Comparison of ENCODE assay signal across 1 cellular context in genomic region chr2:190355968-190356657, GRCh38.
A peak's percentile ranks its signal among the peaks of the same experiment; 100 is the strongest.
TF ChIP-seq lines count a peak whose summit lies in the region.

No MANE protein-coding gene starts in this region.

TF ChIP-seq in HepG2, 621 proteins besides CTCF, POLR2A, EP300 and RAD21 (continued from another document):
- TF ChIP-seq, protein P1, sequence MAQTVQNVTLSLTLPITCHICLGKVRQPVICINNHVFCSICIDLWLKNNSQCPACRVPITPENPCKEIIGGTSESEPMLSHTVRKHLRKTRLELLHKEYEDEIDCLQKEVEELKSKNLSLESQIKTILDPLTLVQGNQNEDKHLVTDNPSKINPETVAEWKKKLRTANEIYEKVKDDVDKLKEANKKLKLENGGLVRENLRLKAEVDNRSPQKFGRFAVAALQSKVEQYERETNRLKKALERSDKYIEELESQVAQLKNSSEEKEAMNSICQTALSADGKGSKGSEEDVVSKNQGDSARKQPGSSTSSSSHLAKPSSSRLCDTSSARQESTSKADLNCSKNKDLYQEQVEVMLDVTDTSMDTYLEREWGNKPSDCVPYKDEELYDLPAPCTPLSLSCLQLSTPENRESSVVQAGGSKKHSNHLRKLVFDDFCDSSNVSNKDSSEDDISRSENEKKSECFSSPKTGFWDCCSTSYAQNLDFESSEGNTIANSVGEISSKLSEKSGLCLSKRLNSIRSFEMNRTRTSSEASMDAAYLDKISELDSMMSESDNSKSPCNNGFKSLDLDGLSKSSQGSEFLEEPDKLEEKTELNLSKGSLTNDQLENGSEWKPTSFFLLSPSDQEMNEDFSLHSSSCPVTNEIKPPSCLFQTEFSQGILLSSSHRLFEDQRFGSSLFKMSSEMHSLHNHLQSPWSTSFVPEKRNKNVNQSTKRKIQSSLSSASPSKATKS (CRISPR knock-in tag; IDR thresholded peaks at IDR 0.05), result 0 out of 2 replicates have a peak, but pooled peaks have one; percentile 48
- no peak for TF ChIP-seq RORA (CRISPR knock-in tag; IDR thresholded peaks at IDR 0.05)
TF ChIP-seq in HepG2: peak in this region for 27.
